In genomic region chr13:98540476-98540875, GRCh38 we compare ENCODE assay signal across 16 cellular contexts. TPM values are rescaled to one million over a fixed set of nuclear protein-coding genes. Genes with fewer than 3 reads are reported as not detected.
DNase-seq lines count a peak whose midpoint lies in the region; ATAC-seq and TF ChIP-seq lines count a peak whose summit lies in the region.
"Had no signal": no experiment of that assay in that cellular context is flagged by ENCODE, and none has a peak within 500 bp of the region (broad histone marks: within the 10 kb centered on the region; RNA-seq: fewer than 3 reads in every experiment).

No MANE protein-coding gene starts in this region.

- H3K9me3 Mint-ChIP-seq in activated CD4-positive, alpha-beta T cell treated with anti-CD3 and anti-CD28 coated beads, Interleukin-2, amount 10 ng/mL, durations not matched to agents 7 days and 5 days, result no peaks in the 10 kb centered on the region
- no peaks in the 10 kb centered on the region for H3K9me3 Mint-ChIP-seq in activated CD4-positive, alpha-beta T cell treated with anti-CD3 and anti-CD28 coated beads for 36 hours (ENCODE audit: low read depth)
- H3K9me3 Mint-ChIP-seq in stimulated activated memory B cell treated with anti-CD40 and anti-IgM and Interleukin-4, amounts not matched to agents 10 μg/mL and 1 μg/mL and 100 μg/mL, for 72 hours, result no peaks in the 10 kb centered on the region
- no peaks in the 10 kb centered on the region for H3K9me3 Mint-ChIP-seq in effector memory CD8-positive, alpha-beta T cell
- H3K9me3 Mint-ChIP-seq: natural killer cell had no signal

- H3K4me2 ChIP-seq in KMS-11 (peak overlapping the region; percentile 2; the same call in 1 of the 2 replicates), fibroblast of lung (ENCODE audit: extremely low read depth, insufficient read depth, low read length) (no peak overlapping the region)

- no peak for ATAC-seq in activated CD4-positive, alpha-beta T cell treated with anti-CD3 and anti-CD28 coated beads for 36 hours
- ATAC-seq in stimulated activated memory B cell treated with anti-CD40 and anti-IgM and Interleukin-4, amounts not matched to agents 10 μg/mL and 1 μg/mL and 100 μg/mL, for 72 hours, result no peak
- no peak for ATAC-seq in HG03378 (IDR thresholded peaks at IDR 0.05; ENCODE audit: unreplicated experiment)
- no peak for ATAC-seq in effector memory CD8-positive, alpha-beta T cell (replicated peaks)
- ATAC-seq: body of pancreas, HepG2, natural killer cell, PC-3 had no signal

- no peak for DNase-seq in activated CD4-positive, alpha-beta T cell treated with anti-CD3 and anti-CD28 coated beads, Interleukin-2, amount 10 ng/mL, durations not matched to agents 7 days and 5 days
- DNase-seq in activated CD4-positive, alpha-beta T cell treated with anti-CD3 and anti-CD28 coated beads for 36 hours, result no peak
- peak in 1 of 2 donors; percentile 34 for DNase-seq in fibroblast of lung (ENCODE audit: low read depth in 2 of 2)
- no peak for DNase-seq in H7
- no peak for DNase-seq in effector memory CD8-positive, alpha-beta T cell
- DNase-seq: Caco-2, natural killer cell, NCI-H1105, NCI-H345, PC-3 had no signal

- H4K20me1 ChIP-seq in KMS-11 (ENCODE audit: insufficient read depth), result peaks cover 4% of the 10 kb centered on the region; the same call in 1 of the 2 replicates
- no peaks in the 10 kb centered on the region for H4K20me1 ChIP-seq in fibroblast of lung (ENCODE audit: control insufficient read depth, extremely low read depth, insufficient read depth, low read length)

- TF ChIP-seq CTCF in KMS-11 (conservative IDR thresholded peaks at IDR 0.05; ENCODE audit: low read depth, low read length) (no peak), fibroblast of lung (conservative IDR thresholded peaks at IDR 0.05 in 1 of 2, IDR thresholded peaks at IDR 0.05 in 1 of 2; ENCODE audit: low read depth in 1 of 2, low read length in 2 of 2) (no peak)

- H3K4me3 ChIP-seq in KMS-11 (IDR thresholded peaks at IDR 0.05; ENCODE audit: insufficient read depth, low read depth, low read length) (no peak overlapping the region), fibroblast of lung (replicated peaks in 1 of 4; ENCODE audit: control extremely low read depth in 1 of 4, insufficient read depth in 1 of 4, low read depth in 3 of 4, low read length in 4 of 4) (no peak overlapping the region), H7 (ENCODE audit: insufficient read depth, low read depth, low read length) (no peak overlapping the region)
- H3K4me3 ChIP-seq: body of pancreas had no signal

- no peak overlapping the region for H3K9ac ChIP-seq in KMS-11
- no peak overlapping the region for H3K9ac ChIP-seq in fibroblast of lung (ENCODE audit: insufficient read depth, low read length)

- H3K27ac ChIP-seq in KMS-11 (no peak overlapping the region; the same call in 1 of the 2 replicates), fibroblast of lung (ENCODE audit: insufficient read depth, low read length) (peak overlapping the region; percentile 16)
- H3K27ac ChIP-seq: 22Rv1 had no signal

- intact Hi-C loops in activated CD4-positive, alpha-beta T cell treated with anti-CD3 and anti-CD28 coated beads for 36 hours (cut with DNase I, micrococcal nuclease), result no loop called here

- H3K4me3 Mint-ChIP-seq in activated CD4-positive, alpha-beta T cell treated with anti-CD3 and anti-CD28 coated beads, Interleukin-2, amount 10 ng/mL, durations not matched to agents 7 days and 5 days, result no peak overlapping the region
- no peak overlapping the region for H3K4me3 Mint-ChIP-seq in activated CD4-positive, alpha-beta T cell treated with anti-CD3 and anti-CD28 coated beads for 36 hours
- H3K4me3 Mint-ChIP-seq in stimulated activated memory B cell treated with anti-CD40 and anti-IgM and Interleukin-4, amounts not matched to agents 10 μg/mL and 1 μg/mL and 100 μg/mL, for 72 hours, result no peak overlapping the region
- H3K4me3 Mint-ChIP-seq in effector memory CD8-positive, alpha-beta T cell, result peak overlapping the region in 1 of 2 donors; percentile 20
- H3K4me3 Mint-ChIP-seq: natural killer cell had no signal

- H3K36me3 ChIP-seq in KMS-11 (ENCODE audit: insufficient read depth) (no peaks in the 10 kb centered on the region), fibroblast of lung (ENCODE audit: control insufficient read depth, insufficient read depth, low read length) (no peaks in the 10 kb centered on the region), H7 (replicated peaks; ENCODE audit: control insufficient read depth, insufficient read depth, low read length) (no peaks in the 10 kb centered on the region)

- POLR2A ChIA-PET in activated CD4-positive, alpha-beta T cell treated with anti-CD3 and anti-CD28 coated beads, Interleukin-2, amount 10 ng/mL, durations not matched to agents 7 days and 5 days (lab: Charles Lee), result no interaction called here
- POLR2A ChIA-PET in activated CD4-positive, alpha-beta T cell treated with anti-CD3 and anti-CD28 coated beads for 36 hours (lab: Charles Lee), result interaction anchor here (1.0 to 1.2 kb wide), 2 partner anchors 10 to 36 kb away, joined by 4 read pairs; no protein-coding TSS in a partner anchor

- peaks cover 43% of the 10 kb centered on the region for H3K4me1 ChIP-seq in KMS-11 (ENCODE audit: low read depth, poor library complexity, severe bottlenecking)
- peaks cover 30% of the 10 kb centered on the region for H3K4me1 ChIP-seq in fibroblast of lung (ENCODE audit: control insufficient read depth, extremely low read depth, insufficient read depth, low read length)

- H3K36me3 Mint-ChIP-seq in activated CD4-positive, alpha-beta T cell treated with anti-CD3 and anti-CD28 coated beads, Interleukin-2, amount 10 ng/mL, durations not matched to agents 7 days and 5 days (ENCODE audit: low read depth), result peaks cover 30% of the 10 kb centered on the region
- peaks cover 37% of the 10 kb centered on the region for H3K36me3 Mint-ChIP-seq in activated CD4-positive, alpha-beta T cell treated with anti-CD3 and anti-CD28 coated beads for 36 hours (ENCODE audit: low read depth)
- peaks cover 27% of the 10 kb centered on the region for H3K36me3 Mint-ChIP-seq in stimulated activated memory B cell treated with anti-CD40 and anti-IgM and Interleukin-4, amounts not matched to agents 10 μg/mL and 1 μg/mL and 100 μg/mL, for 72 hours
- H3K36me3 Mint-ChIP-seq in effector memory CD8-positive, alpha-beta T cell (ENCODE audit: insufficient read depth), result peaks cover 17% of the 10 kb centered on the region
- H3K36me3 Mint-ChIP-seq: natural killer cell had no signal

- no peaks in the 10 kb centered on the region for H3K9me3 ChIP-seq in fibroblast of lung (ENCODE audit: control insufficient read depth, insufficient read depth, low read depth, low read length)
- H3K9me3 ChIP-seq: body of pancreas, Caco-2 had no signal

- H3K27me3 ChIP-seq in KMS-11 (ENCODE audit: insufficient read depth, low read depth), result no peaks in the 10 kb centered on the region
- H3K27me3 ChIP-seq in fibroblast of lung (ENCODE audit: control insufficient read depth, insufficient read depth, low read length), result no peaks in the 10 kb centered on the region
- no peaks in the 10 kb centered on the region for H3K27me3 ChIP-seq in H7 (ENCODE audit: control insufficient read depth, insufficient read depth, low read length)
- H3K27me3 ChIP-seq: body of pancreas had no signal

- peaks cover 90% of the 10 kb centered on the region for H3K4me1 Mint-ChIP-seq in activated CD4-positive, alpha-beta T cell treated with anti-CD3 and anti-CD28 coated beads, Interleukin-2, amount 10 ng/mL, durations not matched to agents 7 days and 5 days
- H3K4me1 Mint-ChIP-seq in activated CD4-positive, alpha-beta T cell treated with anti-CD3 and anti-CD28 coated beads for 36 hours, result peaks cover 97% of the 10 kb centered on the region
- H3K4me1 Mint-ChIP-seq in stimulated activated memory B cell treated with anti-CD40 and anti-IgM and Interleukin-4, amounts not matched to agents 10 μg/mL and 1 μg/mL and 100 μg/mL, for 72 hours, result peaks cover 97% of the 10 kb centered on the region
- peaks cover 86 to 89% of the 10 kb centered on the region in 2 donors for H3K4me1 Mint-ChIP-seq in effector memory CD8-positive, alpha-beta T cell (ENCODE audit: low read depth in 2 of 2)

- peak overlapping the region; percentile 16 for H3K27ac Mint-ChIP-seq in activated CD4-positive, alpha-beta T cell treated with anti-CD3 and anti-CD28 coated beads, Interleukin-2, amount 10 ng/mL, durations not matched to agents 7 days and 5 days
- H3K27ac Mint-ChIP-seq in activated CD4-positive, alpha-beta T cell treated with anti-CD3 and anti-CD28 coated beads for 36 hours, result no peak overlapping the region
- H3K27ac Mint-ChIP-seq in stimulated activated memory B cell treated with anti-CD40 and anti-IgM and Interleukin-4, amounts not matched to agents 10 μg/mL and 1 μg/mL and 100 μg/mL, for 72 hours, result peak overlapping the region; percentile 86
- peak overlapping the region in 1 of 2 donors; percentile 35 for H3K27ac Mint-ChIP-seq in effector memory CD8-positive, alpha-beta T cell
- H3K27ac Mint-ChIP-seq: natural killer cell had no signal

- H3K79me2 ChIP-seq in KMS-11 (ENCODE audit: insufficient read depth, low read depth) (peaks cover 75% of the 10 kb centered on the region), fibroblast of lung (ENCODE audit: control insufficient read depth, insufficient read depth, low read length) (peaks cover 95% of the 10 kb centered on the region)

- CTCF ChIA-PET in activated CD4-positive, alpha-beta T cell treated with anti-CD3 and anti-CD28 coated beads, Interleukin-2, amount 10 ng/mL, durations not matched to agents 7 days and 5 days (lab: Charles Lee), result interaction anchor here (0.9 to 3.4 kb wide), 4 partner anchors 9 to 21 kb away, joined by 3 to 17 read pairs (median 4); no protein-coding TSS in a partner anchor
- CTCF ChIA-PET in activated CD4-positive, alpha-beta T cell treated with anti-CD3 and anti-CD28 coated beads for 36 hours (lab: Charles Lee), result interaction anchor here (0.6 to 3.6 kb wide), 7 partner anchors 7 to 112 kb away, joined by 3 to 16 read pairs (median 3); no protein-coding TSS in a partner anchor

- H3K27me3 Mint-ChIP-seq in activated CD4-positive, alpha-beta T cell treated with anti-CD3 and anti-CD28 coated beads, Interleukin-2, amount 10 ng/mL, durations not matched to agents 7 days and 5 days, result no peaks in the 10 kb centered on the region
- no peaks in the 10 kb centered on the region for H3K27me3 Mint-ChIP-seq in activated CD4-positive, alpha-beta T cell treated with anti-CD3 and anti-CD28 coated beads for 36 hours
- H3K27me3 Mint-ChIP-seq in stimulated activated memory B cell treated with anti-CD40 and anti-IgM and Interleukin-4, amounts not matched to agents 10 μg/mL and 1 μg/mL and 100 μg/mL, for 72 hours, result no peaks in the 10 kb centered on the region
- H3K27me3 Mint-ChIP-seq in effector memory CD8-positive, alpha-beta T cell, result no peaks in the 10 kb centered on the region

- H2AFZ ChIP-seq in KMS-11 (ENCODE audit: low read depth), result no peak overlapping the region
- no peak overlapping the region for H2AFZ ChIP-seq in fibroblast of lung (ENCODE audit: low read length)

RNA-seq across cellular contexts. Expression of gene STK24, which starts 36.4 kb away (rescaled TPM):
- total RNA-seq in activated CD4-positive, alpha-beta T cell treated with anti-CD3 and anti-CD28 coated beads, Interleukin-2, amount 10 ng/mL, durations not matched to agents 7 days and 5 days, result 100 to 1,000 TPM; 160 to 170 TPM
- 100 to 1,000 TPM; 146 to 173 TPM for total RNA-seq in activated CD4-positive, alpha-beta T cell treated with anti-CD3 and anti-CD28 coated beads for 36 hours
- total RNA-seq in fibroblast of lung, result 32.9 and 53.2 TPM in 2 replicates
- polyA plus RNA-seq in fibroblast of lung, result 73.1 and 74.6 TPM in 2 replicates
- 53.7 and 65.7 TPM in 2 replicates for polyA plus RNA-seq in fibroblast of lung (2012)
- polyA minus RNA-seq in fibroblast of lung (ENCODE audit: low replicate concordance), result 26.6 and 41.4 TPM in 2 replicates
- 107 and 131 TPM in 2 replicates for total RNA-seq in H7 (2014; rRNA removed; shearing (Covaris generic))
